1 cellular context compared by ENCODE assay signal in genomic region chr16:3857189-3858013, GRCh38.
TF ChIP-seq lines count a peak whose summit lies in the region.

No MANE protein-coding gene starts in this region.

TF ChIP-seq in SK-N-SH, 30 proteins besides CTCF, POLR2A, EP300 and RAD21 (continued from another document):
- TF ChIP-seq USF2 (IDR thresholded peaks at IDR 0.05; ENCODE audit: borderline replicate concordance, low read depth, low read length) (no peak), MAX (IDR thresholded peaks at IDR 0.05; ENCODE audit: low read depth) (no peak), TCF12 (IDR thresholded peaks at IDR 0.05) (no peak), PBX3 (IDR thresholded peaks at IDR 0.05) (no peak), SMC3 (IDR thresholded peaks at IDR 0.05; ENCODE audit: low read depth, low read length) (no peak), FOSL2 (IDR thresholded peaks at IDR 0.05; ENCODE audit: borderline replicate concordance, low read depth) (no peak), IRF3 (IDR thresholded peaks at IDR 0.05; ENCODE audit: low read depth, low read length) (no peak), NRF1 (IDR thresholded peaks at IDR 0.05; ENCODE audit: low read depth, low read length) (no peak), MXI1 (IDR thresholded peaks at IDR 0.05; ENCODE audit: low read depth, low read length) (no peak)
